In genomic region chr2:26305109-26305508, GRCh38 we compare ENCODE assay signal across 2 cellular contexts. TPM values are rescaled to one million over a fixed set of nuclear protein-coding genes. Genes with fewer than 3 reads are reported as not detected.
"Had no signal": no experiment of that assay in that cellular context is flagged by ENCODE, and none has a peak within 500 bp of the region (broad histone marks: within the 10 kb centered on the region; RNA-seq: fewer than 3 reads in every experiment).

No MANE protein-coding gene starts in this region.

RNA-seq across cellular contexts. Expression of gene ADGRF3, which starts 41.5 kb away (rescaled TPM):
- total RNA-seq: MCF 10A, PC-3 had no signal
